Comparison of ENCODE assay signal across 9 cellular contexts in the genomic region with DNA sequence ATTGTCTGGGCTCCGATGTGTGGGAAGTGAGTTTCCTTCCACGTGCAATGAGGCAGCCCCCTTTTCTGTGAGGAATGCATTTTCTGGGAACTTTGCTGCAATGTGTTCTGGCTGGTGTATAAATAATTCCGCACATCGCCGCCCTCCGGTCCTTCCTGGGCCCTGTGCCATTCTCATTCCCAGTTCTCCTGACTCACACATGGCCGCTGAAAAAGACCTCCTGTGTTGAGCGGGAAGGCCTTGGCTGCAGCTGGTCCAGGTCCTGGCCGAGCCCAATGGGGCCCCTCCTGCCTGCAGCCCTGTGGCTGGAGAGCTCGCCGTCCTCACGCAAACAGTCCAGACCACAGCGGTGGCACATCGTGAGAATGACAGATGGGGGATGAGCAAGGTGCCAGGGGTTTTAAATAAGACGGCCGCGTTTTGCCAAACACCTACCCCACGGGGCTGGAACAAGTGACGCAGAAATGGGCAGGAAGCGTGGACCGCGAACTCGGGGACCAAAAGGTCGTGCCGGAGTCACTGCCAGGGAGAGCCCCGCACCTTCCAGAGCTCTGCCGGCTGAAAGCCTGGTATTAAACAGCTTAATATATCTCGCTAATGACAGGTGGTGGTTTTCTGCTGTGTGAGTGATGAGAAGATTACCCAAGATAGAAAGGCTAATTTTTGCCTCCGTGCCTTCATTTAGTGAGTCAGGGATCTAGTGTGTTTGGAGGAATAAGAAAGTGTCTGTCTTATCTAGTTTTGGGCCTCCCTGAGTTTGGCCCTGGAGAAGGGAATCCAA. TPM values are rescaled to one million over a fixed set of nuclear protein-coding genes. Genes with fewer than 3 reads are reported as not detected.
A peak's percentile ranks its signal among the peaks of the same experiment; 100 is the strongest.
DNase-seq lines count a peak whose midpoint lies in the region; ATAC-seq and TF ChIP-seq lines count a peak whose summit lies in the region.
"Had no signal": no experiment of that assay in that cellular context is flagged by ENCODE, and none has a peak within 500 bp of the region (broad histone marks: within the 10 kb centered on the region; RNA-seq: fewer than 3 reads in every experiment).

No MANE protein-coding gene starts in this region.

- H3K9me3 ChIP-seq in skeletal muscle satellite cell (replicated peaks; ENCODE audit: low read length) (no peaks in the 10 kb centered on the region), SK-N-SH (no peaks in the 10 kb centered on the region)

- no peaks in the 10 kb centered on the region for H3F3A ChIP-seq in SK-N-SH (replicated peaks; ENCODE audit: insufficient read depth)

- no peak overlapping the region for H3K27ac ChIP-seq in SK-N-SH (ENCODE audit: low read depth in 2 of 2, low read length in 1 of 2)

- WGBS in SK-N-SH (ENCODE audit: low lambda C conversion rate): 86% methylated on average over 29 of the region's 29 CpGs

- no peak for TF ChIP-seq RAD21 in SK-N-SH (IDR thresholded peaks at IDR 0.05; ENCODE audit: low read length)

- H3K4me2 ChIP-seq in skeletal muscle satellite cell (ENCODE audit: low read length) (peak overlapping the region; percentile 48), SK-N-SH (no peak overlapping the region)

- DNase-seq in Daoy (ENCODE audit: low read depth) (peak; percentile 92), cerebellar cortex (ENCODE audit: low spot score) (peak; percentile 73), kidney epithelial cell (ENCODE audit: low read depth) (peak; percentile 34), NCI-H526 treated with DMSO at 0.1 percent for 48 hours (lab: John Stamatoyannopoulos, UW) (no peak), NCI-H1694 (lab: John Stamatoyannopoulos, UW) (no peak), SK-N-SH (no peak)
- DNase-seq: NCI-H2029 had no signal

- H3K4me1 ChIP-seq in skeletal muscle satellite cell (ENCODE audit: control insufficient read depth, insufficient read depth, low read length): peaks cover 52% of the 10 kb centered on the region
- H3K4me1 ChIP-seq in SK-N-SH (ENCODE audit: control insufficient read depth in 1 of 2, insufficient read depth in 2 of 2, low read depth in 1 of 2, low read length in 1 of 2): no peaks in the 10 kb centered on the region; a peak in 1 of 4 replicates

- no peaks in the 10 kb centered on the region for H3K79me2 ChIP-seq in SK-N-SH (ENCODE audit: insufficient read depth)

- POLR2A ChIA-PET in SK-N-SH (lab: Yijun Ruan, JAX): no interaction called here

- ATAC-seq in GM18867 (IDR thresholded peaks at IDR 0.05; ENCODE audit: unreplicated experiment): no peak

- H2AFZ ChIP-seq in SK-N-SH (ENCODE audit: low read depth): no peak overlapping the region

- no peaks in the 10 kb centered on the region for H3K36me3 ChIP-seq in kidney epithelial cell (ENCODE audit: control insufficient read depth, insufficient read depth, low read length)
- peaks cover 4% of the 10 kb centered on the region for H3K36me3 ChIP-seq in skeletal muscle satellite cell (ENCODE audit: insufficient read depth, low read length)
- no peaks in the 10 kb centered on the region for H3K36me3 ChIP-seq in SK-N-SH (replicated peaks in 1 of 2; ENCODE audit: control insufficient read depth in 1 of 2, insufficient read depth in 2 of 2, low read length in 1 of 2)

- H4K20me1 ChIP-seq in SK-N-SH (ENCODE audit: insufficient read depth): no peaks in the 10 kb centered on the region

- CTCF ChIA-PET in SK-N-SH (lab: Yijun Ruan, JAX): interaction anchor here (1.3 to 1.9 kb wide), 2 partner anchors 9 to 38 kb away, joined by 4 to 5 read pairs; no protein-coding TSS in a partner anchor

- TF ChIP-seq CTCF in kidney epithelial cell (IDR thresholded peaks at IDR 0.05; ENCODE audit: insufficient read depth, low read length, poor library complexity, severe bottlenecking) (no peak), SK-N-SH (IDR thresholded peaks at IDR 0.05) (no peak)

- no peak for TF ChIP-seq EP300 in SK-N-SH (IDR thresholded peaks at IDR 0.05; ENCODE audit: borderline replicate concordance in 1 of 2, low read depth in 1 of 2, low read length in 1 of 2)

- H3K9me2 ChIP-seq in SK-N-SH: no peaks in the 10 kb centered on the region

- H3K27me3 ChIP-seq in kidney epithelial cell (ENCODE audit: control insufficient read depth, insufficient read depth, low read length) (no peaks in the 10 kb centered on the region), skeletal muscle satellite cell (ENCODE audit: control insufficient read depth, insufficient read depth, low read length) (no peaks in the 10 kb centered on the region), SK-N-SH (ENCODE audit: insufficient read depth) (no peaks in the 10 kb centered on the region)

- H3K4me3 ChIP-seq in kidney epithelial cell (ENCODE audit: low read depth, low read length): no peak overlapping the region
- H3K4me3 ChIP-seq in skeletal muscle satellite cell (ENCODE audit: low read length): no peak overlapping the region
- H3K4me3 ChIP-seq in SK-N-SH (ENCODE audit: low read depth in 2 of 2, low read length in 1 of 2): no peak overlapping the region

- H3K9ac ChIP-seq in skeletal muscle satellite cell (ENCODE audit: low read depth, low read length): no peak overlapping the region
- no peak overlapping the region for H3K9ac ChIP-seq in SK-N-SH

TF ChIP-seq in SK-N-SH, 30 proteins besides CTCF, POLR2A, EP300 and RAD21:
- no peak for TF ChIP-seq YY1 (IDR thresholded peaks at IDR 0.05; ENCODE audit: low read depth)
TF ChIP-seq in SK-N-SH: peak in this region for 0.

RNA-seq across cellular contexts. Expression of a gene that starts 37.0 kb away (rescaled TPM):
- total RNA-seq in Daoy (2014; rRNA removed; shearing (Covaris generic)): 48.8 and 48.9 TPM in 2 replicates
- 39.1 and 43.3 TPM in 2 replicates for total RNA-seq in kidney epithelial cell
- total RNA-seq in skeletal muscle satellite cell (2012; rRNA removed): 26.9 and 33.2 TPM in 2 replicates
- polyA plus RNA-seq in SK-N-SH (2012; rRNA removed): 6.8 and 12.7 TPM in 2 replicates
- 5.8 and 10.0 TPM in 2 replicates for polyA plus RNA-seq in SK-N-SH (2012; cell fraction: cytosol; rRNA removed)
- 11.8 and 16.7 TPM in 2 replicates for polyA plus RNA-seq in SK-N-SH (2012; cell fraction: nucleus; rRNA removed)

Comparison
In these comparisons a context has a peak if more than half of its experiments do, and no peak if none do; other contexts are left out.
1. DNase-seq: peak in Daoy (single experiment), cerebellar cortex (single experiment) and kidney epithelial cell (single experiment); none in NCI-H526 treated with DMSO at 0.1 percent for 48 hours (single experiment), NCI-H1694 (single experiment) and SK-N-SH (single experiment).